Comparison of ENCODE assay signal across 7 cellular contexts in genomic region chr9:90801507-90802289, GRCh38. TPM values are rescaled to one million over a fixed set of nuclear protein-coding genes. Genes with fewer than 3 reads are reported as not detected.
DNase-seq lines count a peak whose midpoint lies in the region; ATAC-seq and TF ChIP-seq lines count a peak whose summit lies in the region.

Gene SYK (plus strand): TSS chr9:90801819. CDS start chr9:90843899, 42,080 bp downstream.

- H3K4me3 Mint-ChIP-seq in activated T-cell treated with anti-CD3 and anti-CD28 coated beads, Interleukin-2, amount 50 U/mL, for 72 hours = peak within 1 kb of the TSS; percentile 80 to 86
- peak within 1 kb of the TSS; percentile 99 for H3K4me3 Mint-ChIP-seq in stimulated activated memory B cell treated with anti-CD40 and anti-IgM and Interleukin-4, amounts not matched to agents 10 μg/mL and 1 μg/mL and 100 μg/mL, for 72 hours

- H3K4me3 ChIP-seq in NB4 (ENCODE audit: low read depth, low read length) (peak within 1 kb of the TSS; percentile 83), iPS-18c (ENCODE audit: insufficient read depth, low read depth, low read length) (peak within 1 kb of the TSS; percentile 46)

- in situ Hi-C loops in GM13976 (cut with MboI; ENCODE audit: low sequenced_read_pairs, unreplicated experiment) = no loop called here

- peak; percentile 34 for ATAC-seq in GM21717 (IDR thresholded peaks at IDR 0.05; ENCODE audit: unreplicated experiment)
- ATAC-seq in activated T-cell treated with anti-CD3 and anti-CD28 coated beads, Interleukin-2, amount 50 U/mL, for 72 hours (replicated peaks in 1 of 2) = peak; percentile 60 to 62
- peak; percentile 91 for ATAC-seq in stimulated activated memory B cell treated with anti-CD40 and anti-IgM and Interleukin-4, amounts not matched to agents 10 μg/mL and 1 μg/mL and 100 μg/mL, for 72 hours

- no peak for TF ChIP-seq CTCF in GM13976 (IDR thresholded peaks at IDR 0.05; ENCODE audit: borderline replicate concordance, control extremely low read depth, extremely low read depth, insufficient read depth, missing control alignments)
- no peak for TF ChIP-seq CTCF in NB4 (IDR thresholded peaks at IDR 0.05; ENCODE audit: low read depth, low read length)

- peaks cover 89% of the 10 kb centered on the region for H3K27me3 Mint-ChIP-seq in activated T-cell treated with anti-CD3 and anti-CD28 coated beads, Interleukin-2, amount 50 U/mL, for 72 hours (ENCODE audit: low read depth)
- H3K27me3 Mint-ChIP-seq in stimulated activated memory B cell treated with anti-CD40 and anti-IgM and Interleukin-4, amounts not matched to agents 10 μg/mL and 1 μg/mL and 100 μg/mL, for 72 hours = no peaks in the 10 kb centered on the region

- H3K36me3 Mint-ChIP-seq in activated T-cell treated with anti-CD3 and anti-CD28 coated beads, Interleukin-2, amount 50 U/mL, for 72 hours (ENCODE audit: insufficient read depth in 2 of 2) = no peaks in the 10 kb centered on the region
- H3K36me3 Mint-ChIP-seq in stimulated activated memory B cell treated with anti-CD40 and anti-IgM and Interleukin-4, amounts not matched to agents 10 μg/mL and 1 μg/mL and 100 μg/mL, for 72 hours = no peaks in the 10 kb centered on the region

- peak; percentile 50 for DNase-seq in GM13976 (ENCODE audit: low spot score)
- DNase-seq in NB4 (ENCODE audit: low read depth) = peak; percentile 91
- DNase-seq in activated T-cell treated with anti-CD3 and anti-CD28 coated beads, Interleukin-2, amount 50 U/mL, for 72 hours = peak; percentile 3 to 8
- no peak for DNase-seq in SW 1271 (lab: John Stamatoyannopoulos, UW)

- no peak within 1 kb of the TSS for H3K27ac Mint-ChIP-seq in activated T-cell treated with anti-CD3 and anti-CD28 coated beads, Interleukin-2, amount 50 U/mL, for 72 hours
- peak within 1 kb of the TSS; percentile 90 for H3K27ac Mint-ChIP-seq in stimulated activated memory B cell treated with anti-CD40 and anti-IgM and Interleukin-4, amounts not matched to agents 10 μg/mL and 1 μg/mL and 100 μg/mL, for 72 hours

- H3K9me3 Mint-ChIP-seq in activated T-cell treated with anti-CD3 and anti-CD28 coated beads, Interleukin-2, amount 50 U/mL, for 72 hours = no peaks in the 10 kb centered on the region
- no peaks in the 10 kb centered on the region for H3K9me3 Mint-ChIP-seq in stimulated activated memory B cell treated with anti-CD40 and anti-IgM and Interleukin-4, amounts not matched to agents 10 μg/mL and 1 μg/mL and 100 μg/mL, for 72 hours

- peak; percentile 66 for TF ChIP-seq POLR2A in NB4 (IDR thresholded peaks at IDR 0.05; ENCODE audit: extremely low read depth, insufficient read length)

- peaks cover 7% of the 10 kb centered on the region for H3K4me1 Mint-ChIP-seq in activated T-cell treated with anti-CD3 and anti-CD28 coated beads, Interleukin-2, amount 50 U/mL, for 72 hours (ENCODE audit: low read depth)
- peaks cover 76% of the 10 kb centered on the region for H3K4me1 Mint-ChIP-seq in stimulated activated memory B cell treated with anti-CD40 and anti-IgM and Interleukin-4, amounts not matched to agents 10 μg/mL and 1 μg/mL and 100 μg/mL, for 72 hours

- H3K9me3 ChIP-seq in iPS-18c (ENCODE audit: control insufficient read depth, insufficient read depth, low read length) = no peaks in the 10 kb centered on the region

RNA-seq across cellular contexts. Expression of gene SYK, which starts in this region (rescaled TPM):
- under 1 TPM; 0.19 to 0.44 TPM for total RNA-seq in activated T-cell treated with anti-CD3 and anti-CD28 coated beads, Interleukin-2, amount 50 U/mL, for 72 hours

Comparison
In these comparisons a context has a peak if more than half of its experiments do, and no peak if none do; other contexts are left out.
1. Peak in DNase-seq and ATAC-seq in activated T-cell treated with anti-CD3 and anti-CD28 coated beads, Interleukin-2, amount 50 U/mL, for 72 hours; RNA of the gene not detected or under 1 TPM.
2. DNase-seq: peak in GM13976 (single experiment) and NB4 (single experiment); none in SW 1271 (0 of 2).
3. ATAC-seq: peak in every context shown above with its lines; median percentile 91 in stimulated activated memory B cell treated with anti-CD40 and anti-IgM and Interleukin-4, amounts not matched to agents 10 μg/mL and 1 μg/mL and 100 μg/mL, for 72 hours; 61 in activated T-cell treated with anti-CD3 and anti-CD28 coated beads, Interleukin-2, amount 50 U/mL, for 72 hours; 34 in GM21717.